In the genomic region with DNA sequence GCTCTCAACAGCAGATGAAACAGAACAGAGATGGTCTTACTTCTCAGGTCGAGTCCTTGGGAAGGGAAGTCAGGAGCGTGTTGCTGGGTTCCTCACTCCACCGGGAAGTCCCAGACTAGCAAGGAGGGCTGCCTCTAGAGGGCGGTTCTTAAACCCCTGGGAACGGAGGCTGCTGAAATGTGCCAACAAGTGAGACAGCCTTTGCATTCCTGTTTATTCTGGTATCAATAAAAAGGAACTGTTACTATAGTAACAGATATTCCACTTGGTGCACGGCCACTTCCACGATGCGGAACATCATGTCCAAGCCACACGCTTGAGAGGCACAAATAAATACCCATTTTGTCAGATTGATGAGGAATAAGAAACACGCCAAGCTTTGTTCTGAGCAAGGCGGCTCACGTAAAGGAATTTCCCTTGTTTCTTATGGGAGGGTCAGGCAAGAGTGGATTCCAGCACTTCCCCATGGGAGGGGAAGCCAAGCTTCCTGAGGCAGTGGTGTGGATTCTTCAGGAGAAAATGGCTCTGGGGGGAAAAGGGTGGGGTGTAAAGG, we compare ENCODE assay signal across 10 cellular contexts. TPM values are rescaled to one million over a fixed set of nuclear protein-coding genes. Genes with fewer than 3 reads are reported as not detected.
DNase-seq lines count a peak whose midpoint lies in the region; ATAC-seq, FAIRE-seq and TF ChIP-seq lines count a peak whose summit lies in the region.
"Had no signal": no experiment of that assay in that cellular context is flagged by ENCODE, and none has a peak within 500 bp of the region (broad histone marks: within the 10 kb centered on the region; RNA-seq: fewer than 3 reads in every experiment).

A gene with protein sequence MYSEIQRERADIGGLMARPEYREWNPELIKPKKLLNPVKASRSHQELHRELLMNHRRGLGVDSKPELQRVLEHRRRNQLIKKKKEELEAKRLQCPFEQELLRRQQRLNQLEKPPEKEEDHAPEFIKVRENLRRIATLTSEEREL (minus strand): TSS at position 123 of the 553 bp plus-strand sequence. CDS start 7,531 bp downstream, outside the sequence.

- FAIRE-seq in kidney (lab: Jason Lieb, UNC), result no peak

- no peaks in the 10 kb centered on the region for H4K20me1 ChIP-seq in GM23338 (replicated peaks; ENCODE audit: insufficient read depth)

- peaks cover 43% of the 10 kb centered on the region for H3K4me1 Mint-ChIP-seq in GM23338
- no peaks in the 10 kb centered on the region for H3K4me1 Mint-ChIP-seq in CD4-positive, alpha-beta T cell (ENCODE audit: low read depth)
- H3K4me1 Mint-ChIP-seq: activated naive CD4-positive, alpha-beta T cell treated with anti-CD3 and anti-CD28 coated beads, Interleukin-2, amount 10 ng/mL, durations not matched to agents 7 days and 5 days had no signal

- intact Hi-C loops in kidney (cut with DNase I), result no loop called here
- intact Hi-C loops in CD4-positive, alpha-beta T cell (cut with DNase I, micrococcal nuclease), result no loop called here

- H3K9ac ChIP-seq in kidney (ENCODE audit: low read length in 2 of 2) (peak within 1 kb of the TSS; percentile 26 to 65), skeletal muscle tissue (ENCODE audit: low read depth in 1 of 3, low read length in 3 of 3) (peak within 1 kb of the TSS; percentile 39 to 73 (median 45))

- H3K36me3 ChIP-seq in GM23338 (ENCODE audit: insufficient read depth) (no peaks in the 10 kb centered on the region), kidney (ENCODE audit: control insufficient read depth in 1 of 2, insufficient read depth in 2 of 2, low read length in 2 of 2) (no peaks in the 10 kb centered on the region), skeletal muscle tissue (ENCODE audit: control insufficient read depth in 3 of 3, insufficient read depth in 3 of 3, low read length in 3 of 3) (no peaks in the 10 kb centered on the region)

- peak within 1 kb of the TSS; percentile 62; the same call in 1 of the 2 replicates for H3K4me2 ChIP-seq in GM23338

- peak within 1 kb of the TSS; percentile 80; the same call in 1 of the 2 replicates for H2AFZ ChIP-seq in GM23338

- H3K4me3 ChIP-seq in GM23338 (no peak within 1 kb of the TSS), coronary artery (peak within 1 kb of the TSS; percentile 57), kidney (ENCODE audit: low read length in 2 of 2) (peak within 1 kb of the TSS; percentile 46 to 49), skeletal muscle tissue (ENCODE audit: low read length in 3 of 3) (peak within 1 kb of the TSS; percentile 32 to 60 (median 59))

- POLR2A ChIA-PET in CD4-positive, alpha-beta T cell (lab: Charles Lee), result no interaction called here

- H3K9me3 ChIP-seq in kidney (ENCODE audit: control insufficient read depth in 1 of 2, low read length in 2 of 2) (no peaks in the 10 kb centered on the region), skeletal muscle tissue (ENCODE audit: control insufficient read depth in 3 of 3, low read length in 3 of 3) (no peaks in the 10 kb centered on the region)
- H3K9me3 ChIP-seq in CD4-positive, alpha-beta T cell (ENCODE audit: control insufficient read depth, low read length), result no peaks in the 10 kb centered on the region

- no peaks in the 10 kb centered on the region for H3K9me3 Mint-ChIP-seq in GM23338
- H3K9me3 Mint-ChIP-seq in CD4-positive, alpha-beta T cell, result no peaks in the 10 kb centered on the region
- H3K9me3 Mint-ChIP-seq: activated naive CD4-positive, alpha-beta T cell treated with anti-CD3 and anti-CD28 coated beads, Interleukin-2, amount 10 ng/mL, durations not matched to agents 7 days and 5 days had no signal

- no peaks in the 10 kb centered on the region for H3K36me3 Mint-ChIP-seq in GM23338 (ENCODE audit: low read depth)
- H3K36me3 Mint-ChIP-seq in CD4-positive, alpha-beta T cell (ENCODE audit: low read depth), result no peaks in the 10 kb centered on the region
- H3K36me3 Mint-ChIP-seq: activated naive CD4-positive, alpha-beta T cell treated with anti-CD3 and anti-CD28 coated beads, Interleukin-2, amount 10 ng/mL, durations not matched to agents 7 days and 5 days had no signal

- ATAC-seq in GM23338, result peak; percentile 75
- no peak for ATAC-seq in CD4-positive, alpha-beta T cell (ENCODE audit: poor library complexity)
- ATAC-seq: Panc1 had no signal

- DNase-seq in GM23338 (ENCODE audit: low spot score), result peak; percentile 87
- DNase-seq in coronary artery (ENCODE audit: low spot score), result no peak
- DNase-seq in kidney, result peak; percentile 83
- DNase-seq in 8988T, result no peak
- DNase-seq in NCI-H510A treated with DMSO at 0.1 percent for 48 hours (lab: John Stamatoyannopoulos, UW), result no peak
- no peak for DNase-seq in stimulated activated CD8-positive, alpha-beta memory T cell treated with anti-CD3 and anti-CD28 coated beads, Interleukin-4, amount 100 ng/mL, for 48 hours
- no peak for DNase-seq in CD4-positive, alpha-beta T cell
- DNase-seq: activated naive CD4-positive, alpha-beta T cell treated with anti-CD3 and anti-CD28 coated beads, Interleukin-2, amount 10 ng/mL, durations not matched to agents 7 days and 5 days had no signal

- H3K27ac Mint-ChIP-seq in GM23338, result no peak within 1 kb of the TSS
- H3K27ac Mint-ChIP-seq in CD4-positive, alpha-beta T cell, result no peak within 1 kb of the TSS
- H3K27ac Mint-ChIP-seq: activated naive CD4-positive, alpha-beta T cell treated with anti-CD3 and anti-CD28 coated beads, Interleukin-2, amount 10 ng/mL, durations not matched to agents 7 days and 5 days had no signal

- peaks cover 13% of the 10 kb centered on the region for H3K27me3 Mint-ChIP-seq in GM23338 (ENCODE audit: insufficient read depth, low read depth, poor library complexity)
- peaks cover 15% of the 10 kb centered on the region for H3K27me3 Mint-ChIP-seq in CD4-positive, alpha-beta T cell

- no peak within 1 kb of the TSS for H3K4me3 Mint-ChIP-seq in GM23338
- no peak within 1 kb of the TSS for H3K4me3 Mint-ChIP-seq in CD4-positive, alpha-beta T cell
- H3K4me3 Mint-ChIP-seq: activated naive CD4-positive, alpha-beta T cell treated with anti-CD3 and anti-CD28 coated beads, Interleukin-2, amount 10 ng/mL, durations not matched to agents 7 days and 5 days had no signal

- H3K4me1 ChIP-seq in GM23338 (ENCODE audit: insufficient read depth), result peaks cover 34% of the 10 kb centered on the region
- peaks cover 16 to 35% of the 10 kb centered on the region in 2 donors for H3K4me1 ChIP-seq in kidney (ENCODE audit: control insufficient read depth in 1 of 2, insufficient read depth in 1 of 2, low read depth in 1 of 2, low read length in 2 of 2)
- H3K4me1 ChIP-seq in skeletal muscle tissue (ENCODE audit: control insufficient read depth in 3 of 3, insufficient read depth in 3 of 3, low read length in 3 of 3), result peaks cover 24 to 29% (median 25%) of the 10 kb centered on the region in 3 donors

- peak; percentile 33 to 63 for TF ChIP-seq CTCF in GM23338 (conservative IDR thresholded peaks at IDR 0.05; ENCODE audit: low read depth in 2 of 2)
- TF ChIP-seq CTCF in coronary artery (IDR thresholded peaks at IDR 0.05), result no peak
- peak; percentile 23 for TF ChIP-seq CTCF in kidney (IDR thresholded peaks at IDR 0.05; ENCODE audit: borderline replicate concordance, extremely low read depth, insufficient read depth)
- no peak for TF ChIP-seq CTCF in CD4-positive, alpha-beta T cell (IDR thresholded peaks at IDR 0.05)

- no peaks in the 10 kb centered on the region for H3K79me2 ChIP-seq in GM23338 (replicated peaks; ENCODE audit: insufficient read depth)

- H3K27me3 ChIP-seq in GM23338 (ENCODE audit: insufficient read depth) (no peaks in the 10 kb centered on the region), skeletal muscle tissue (ENCODE audit: control insufficient read depth in 3 of 3, insufficient read depth in 3 of 3, low read length in 3 of 3) (peaks cover 0 to 11% (median 2%) of the 10 kb centered on the region in 3 donors)
- no peaks in the 10 kb centered on the region for H3K27me3 ChIP-seq in CD4-positive, alpha-beta T cell (ENCODE audit: control insufficient read depth, insufficient read depth, low read length)

- H3K9me2 ChIP-seq in GM23338 (ENCODE audit: insufficient read depth), result peaks cover 3% of the 10 kb centered on the region; the same call in 1 of the 2 replicates

- H3F3A ChIP-seq in GM23338 (replicated peaks; ENCODE audit: low read depth), result no peaks in the 10 kb centered on the region

- CTCF ChIA-PET in CD4-positive, alpha-beta T cell (lab: Charles Lee), result no interaction called here

- H3K27ac ChIP-seq in GM23338 (ENCODE audit: low read depth) (no peak within 1 kb of the TSS), coronary artery (peak within 1 kb of the TSS; percentile 15 to 74), kidney (ENCODE audit: low read depth in 2 of 2, low read length in 2 of 2) (peak within 1 kb of the TSS; percentile 78 to 81), skeletal muscle tissue (ENCODE audit: low read depth, low read length) (peak within 1 kb of the TSS; percentile 71)
- H3K27ac ChIP-seq in CD4-positive, alpha-beta T cell (ENCODE audit: low read depth, low read length), result no peak within 1 kb of the TSS

TF ChIP-seq in GM23338, 12 proteins besides CTCF, POLR2A, EP300 and RAD21:
- TF ChIP-seq JUNB (IDR thresholded peaks at IDR 0.05; ENCODE audit: unreplicated experiment) (no peak), EZH2phosphoT487 (IDR thresholded peaks at IDR 0.05; ENCODE audit: unreplicated experiment) (no peak), POLR2AphosphoS5 (IDR thresholded peaks at IDR 0.05; ENCODE audit: low read depth) (no peak), ZNF114 (CRISPR knock-in tag; IDR thresholded peaks at IDR 0.05) (no peak), CREB1 (CRISPR knock-in tag; IDR thresholded peaks at IDR 0.05; ENCODE audit: low read depth) (no peak)

RNA-seq across cellular contexts. Expression of the gene that starts here (rescaled TPM):
- 0.89 and 1.0 TPM in 2 replicates for total RNA-seq in GM23338 (2014; rRNA removed; shearing (Covaris generic))
- polyA plus RNA-seq in GM23338 (2016; fragmentation: Nextera tagmentation; extraction: Ambion mirVana) (0.61 and 1.1 TPM in 2 replicates), kidney (ENCODE audit: insufficient read depth, low read depth, low replicate concordance) (52.5 TPM)
- total RNA-seq in kidney (180 TPM), skeletal muscle tissue (under 0.01 TPM)
- not detected for total RNA-seq in CD4-positive, alpha-beta T cell

Comparison
In these comparisons a context has a peak if more than half of its experiments do, and no peak if none do; other contexts are left out.
1. RNA of the gene that starts here (total RNA-seq): 180 TPM in kidney (single experiment); 0.89 to 1.0 TPM in GM23338, under 0.01 TPM in skeletal muscle tissue (single experiment) and not detected in CD4-positive, alpha-beta T cell; every median in the first group is over 10 times any median in the second.
2. RNA of the gene that starts here (polyA plus RNA-seq): 52.5 TPM in kidney (single experiment); 0.61 to 1.1 TPM in GM23338; every median in the first group is over 10 times any median in the second.
3. DNase-seq: peak in GM23338 (single experiment) and kidney (single experiment); none in coronary artery (single experiment), 8988T (single experiment), NCI-H510A treated with DMSO at 0.1 percent for 48 hours (single experiment), stimulated activated CD8-positive, alpha-beta memory T cell treated with anti-CD3 and anti-CD28 coated beads, Interleukin-4, amount 100 ng/mL, for 48 hours (single experiment) and CD4-positive, alpha-beta T cell (0 of 10).
4. H3K27ac ChIP-seq: peak in coronary artery (2 of 2), kidney (2 of 2) and skeletal muscle tissue (single experiment); none in GM23338 (single experiment) and CD4-positive, alpha-beta T cell (single experiment).
5. CTCF ChIP-seq: peak in GM23338 (2 of 2) and kidney (single experiment); none in coronary artery (single experiment) and CD4-positive, alpha-beta T cell (single experiment).